ENCODE assay signal across 19 cellular contexts in genomic region chr17:8806206-8807069, GRCh38. TPM values are rescaled to one million over a fixed set of nuclear protein-coding genes. Genes with fewer than 3 reads are reported as not detected.
DNase-seq lines count a peak whose midpoint lies in the region; ATAC-seq, FAIRE-seq and TF ChIP-seq lines count a peak whose summit lies in the region.
"Had no signal": no experiment of that assay in that cellular context is flagged by ENCODE, and none has a peak within 500 bp of the region (broad histone marks: within the 10 kb centered on the region; RNA-seq: fewer than 3 reads in every experiment).

No MANE protein-coding gene starts in this region.

- no peak overlapping the region for H3K4me3 Mint-ChIP-seq in activated naive CD4-positive, alpha-beta T cell treated with anti-CD3 and anti-CD28 coated beads for 36 hours
- H3K4me3 Mint-ChIP-seq: activated CD4-positive, alpha-beta T cell treated with anti-CD3 and anti-CD28 coated beads, Interleukin-2, amount 10 ng/mL, durations not matched to agents 24 days and 14 days had no signal

- CTCF ChIA-PET in HCT116 (lab: Charles Lee), result interaction anchor here (1.1 to 1.5 kb wide), 2 partner anchors 24 to 26 kb away, joined by 3 to 4 read pairs; no protein-coding TSS in a partner anchor
- CTCF ChIA-PET in activated naive CD4-positive, alpha-beta T cell treated with anti-CD3 and anti-CD28 coated beads for 36 hours (lab: Charles Lee), result interaction anchor here (1.5 to 2.0 kb wide), 2 partner anchors 21 to 192 kb away, joined by 7 to 9 read pairs; no protein-coding TSS in a partner anchor

- H3K4me3 ChIP-seq in HCT116 (replicated peaks in 1 of 2; ENCODE audit: low read depth in 1 of 2, low read length in 2 of 2), result no peak overlapping the region
- no peak overlapping the region for H3K4me3 ChIP-seq in lower leg skin (ENCODE audit: low read depth, poor library complexity, severe bottlenecking)
- H3K4me3 ChIP-seq in small intestine (ENCODE audit: low read depth in 1 of 2, low read length in 2 of 2), result no peak overlapping the region
- H3K4me3 ChIP-seq: gastroesophageal sphincter had no signal

- H3K9me3 ChIP-seq in HCT116 (ENCODE audit: control insufficient read depth in 1 of 2, insufficient read depth in 1 of 2, low read depth in 1 of 2, low read length in 2 of 2), result peaks cover 0 to 3% of the 10 kb centered on the region in 2 experiments; a peak in 1 of 4 replicates
- no peaks in the 10 kb centered on the region for H3K9me3 ChIP-seq in small intestine (ENCODE audit: control insufficient read depth, low read depth)

- peaks cover 13% of the 10 kb centered on the region for H3K9me3 Mint-ChIP-seq in activated naive CD4-positive, alpha-beta T cell treated with anti-CD3 and anti-CD28 coated beads for 36 hours

- DNase-seq in GM12891 (ENCODE audit: insufficient read length, low spot score) (no peak), HCT116 (ENCODE audit: low read depth, low spot score) (no peak), SW480 (ENCODE audit: low spot score) (peak; percentile 57), lower leg skin (ENCODE audit: low spot score in 2 of 2) (peak; percentile 0 to 59), small intestine (no peak), COR-L47 (lab: John Stamatoyannopoulos, UW) (no peak)
- no peak for DNase-seq in activated naive CD4-positive, alpha-beta T cell treated with anti-CD3 and anti-CD28 coated beads for 36 hours
- DNase-seq: activated CD4-positive, alpha-beta T cell treated with anti-CD3 and anti-CD28 coated beads, Interleukin-2, amount 10 ng/mL, durations not matched to agents 24 days and 14 days; HCEC 1CT; IMR-90; NCI-H1417 treated with DMSO at 0.1 percent for 48 hours; stimulated activated CD4-positive, alpha-beta T cell treated with anti-CD3 and anti-CD28 coated beads, Interleukin-4, amount 100 ng/mL, for 1 hour had no signal

- no peaks in the 10 kb centered on the region for H3K4me1 Mint-ChIP-seq in activated naive CD4-positive, alpha-beta T cell treated with anti-CD3 and anti-CD28 coated beads for 36 hours (ENCODE audit: low read depth)

- FAIRE-seq in GM12891 (lab: Jason Lieb, UNC) (no peak), small intestine (lab: Jason Lieb, UNC) (no peak)
- FAIRE-seq: endometrium, keratinocyte had no signal

- POLR2A ChIA-PET in HCT116 (lab: Charles Lee), result no interaction called here

- H3K27me3 ChIP-seq in HCT116 (ENCODE audit: insufficient read depth, low read length) (no peaks in the 10 kb centered on the region), small intestine (ENCODE audit: control insufficient read depth in 2 of 2, insufficient read depth in 2 of 2, low read length in 2 of 2) (no peaks in the 10 kb centered on the region)

- H3K36me3 ChIP-seq in HCT116 (ENCODE audit: control insufficient read depth in 1 of 2, insufficient read depth in 2 of 2, low read length in 2 of 2) (no peaks in the 10 kb centered on the region), small intestine (ENCODE audit: control insufficient read depth in 2 of 2, insufficient read depth in 2 of 2, low read length in 2 of 2) (no peaks in the 10 kb centered on the region)
- H3K36me3 ChIP-seq: gastroesophageal sphincter had no signal

- intact Hi-C loops in HCT116 (cut with micrococcal nuclease), result no loop called here
- intact Hi-C loops in lower leg skin (cut with DNase I; ENCODE audit: low total_unique reads), result no loop called here
- intact Hi-C loops in activated naive CD4-positive, alpha-beta T cell treated with anti-CD3 and anti-CD28 coated beads for 36 hours (cut with micrococcal nuclease), result no loop called here

- no peak for TF ChIP-seq RAD21 in HCT116 (IDR thresholded peaks at IDR 0.05; ENCODE audit: low read depth)

- H3K27ac ChIP-seq in HCT116 (ENCODE audit: low read depth, low read length) (no peak overlapping the region), small intestine (ENCODE audit: low read depth in 1 of 2, low read length in 1 of 2) (peak overlapping the region in 1 of 2 donors; percentile 26)
- H3K27ac ChIP-seq: gastroesophageal sphincter had no signal

- WGBS in lower leg skin, 2 donors, result 67 to 74% methylated on average over 3 of the region's 3 CpGs
- 57 to 76% (median 70%) methylated on average over 3 of the region's 3 CpGs for WGBS in small intestine, 3 donors

- TF ChIP-seq CTCF in HCT116 (IDR thresholded peaks at IDR 0.05 in 2 of 3, conservative IDR thresholded peaks at IDR 0.05 in 1 of 3; ENCODE audit: borderline replicate concordance in 1 of 3, insufficient read depth in 1 of 3, low read depth in 2 of 3, low read length in 2 of 3) (no peak), lower leg skin (IDR thresholded peaks at IDR 0.05) (no peak)

- BruUV-seq in HCT116 (replicated peaks; lab: Mats Ljungman, UMichigan), result no TSS peak

- TF ChIP-seq POLR2A in GM12891 (IDR thresholded peaks at IDR 0.05; ENCODE audit: low read depth, low read length) (peak; percentile 41), HCT116 (IDR thresholded peaks at IDR 0.05; ENCODE audit: borderline replicate concordance, extremely low read depth, insufficient read depth, insufficient read length) (no peak), lower leg skin (IDR thresholded peaks at IDR 0.05) (no peak)

- H3K36me3 Mint-ChIP-seq in activated naive CD4-positive, alpha-beta T cell treated with anti-CD3 and anti-CD28 coated beads for 36 hours (ENCODE audit: low read depth), result peaks cover 5% of the 10 kb centered on the region

- H3K9ac ChIP-seq in HCT116 (ENCODE audit: low read length), result no peak overlapping the region

- no peak overlapping the region for H3K27ac Mint-ChIP-seq in activated naive CD4-positive, alpha-beta T cell treated with anti-CD3 and anti-CD28 coated beads for 36 hours
- H3K27ac Mint-ChIP-seq: activated CD4-positive, alpha-beta T cell treated with anti-CD3 and anti-CD28 coated beads, Interleukin-2, amount 10 ng/mL, durations not matched to agents 24 days and 14 days; activated T-helper 2 cell treated with anti-CD3 and anti-CD28 coated beads, Interferon-gamma antibody, Interleukin-2, Interleukin-4, amounts not matched to agents 10 μg/mL and 5 μg/mL and 100 μg/mL, durations not matched to agents 14 hours and 24 hours and 36 hours; progenitor cell of endocrine pancreas had no signal

- RAD21 ChIA-PET in HCT116 (lab: Charles Lee; ENCODE audit: low non-redundant PET in 1 of 2, low total read pairs in 2 of 2, uncharacterized antibody in 2 of 2, unreplicated experiment in 2 of 2), result no interaction called here

- 0 out of 2 replicates have a peak overlapping the region, but pooled peaks have one; percentile 15 for H3K4me2 ChIP-seq in HCT116 (ENCODE audit: low read length)

- H2AFZ ChIP-seq in HCT116 (ENCODE audit: low read depth, low read length, poor library complexity, severe bottlenecking), result no peak overlapping the region

- no peaks in the 10 kb centered on the region for H3K79me2 ChIP-seq in HCT116 (ENCODE audit: insufficient read depth, low read length)

- no peaks in the 10 kb centered on the region for H3K27me3 Mint-ChIP-seq in activated naive CD4-positive, alpha-beta T cell treated with anti-CD3 and anti-CD28 coated beads for 36 hours (ENCODE audit: low read depth)
- H3K27me3 Mint-ChIP-seq: activated CD4-positive, alpha-beta T cell treated with anti-CD3 and anti-CD28 coated beads, Interleukin-2, amount 10 ng/mL, durations not matched to agents 24 days and 14 days had no signal

- H3K9me2 ChIP-seq in HCT116 (ENCODE audit: insufficient read depth), result no peaks in the 10 kb centered on the region

- H3K4me1 ChIP-seq in HCT116 (ENCODE audit: control insufficient read depth in 1 of 2, insufficient read depth in 2 of 2, low read length in 2 of 2) (peaks cover 0 to 8% of the 10 kb centered on the region in 2 experiments; a peak in 2 of 4 replicates), small intestine (ENCODE audit: control insufficient read depth in 2 of 2, insufficient read depth in 1 of 2, low read depth in 1 of 2, low read length in 1 of 2) (no peaks in the 10 kb centered on the region)
- H3K4me1 ChIP-seq: gastroesophageal sphincter had no signal

- ATAC-seq in HCT116 (no peak), HG02970 (IDR thresholded peaks at IDR 0.05; ENCODE audit: low FRiP score, unreplicated experiment) (no peak)
- ATAC-seq: gastroesophageal sphincter had no signal

- no peaks in the 10 kb centered on the region for H4K20me1 ChIP-seq in HCT116 (ENCODE audit: insufficient read depth)

TF ChIP-seq in GM12891, 5 proteins besides CTCF, POLR2A, EP300 and RAD21:
- TF ChIP-seq POU2F2 (IDR thresholded peaks at IDR 0.05; ENCODE audit: low read depth, low read length) (peak; percentile 49; the same call in 1 of the 2 replicates), TAF1 (IDR thresholded peaks at IDR 0.05; ENCODE audit: low read depth, low read length) (no peak), SPI1 (IDR thresholded peaks at IDR 0.05; ENCODE audit: low read depth, low read length) (peak; percentile 58)

TF ChIP-seq in HCT116, 20 proteins besides CTCF, POLR2A, EP300 and RAD21:
- TF ChIP-seq FOSL1 (IDR thresholded peaks at IDR 0.05; ENCODE audit: low read depth) (no peak), YY1 (IDR thresholded peaks at IDR 0.05; ENCODE audit: extremely low read depth, insufficient replicate concordance, low read depth, low read length) (no peak), SIN3A (IDR thresholded peaks at IDR 0.05; ENCODE audit: low read depth) (no peak), POLR2AphosphoS5 (IDR thresholded peaks at IDR 0.05; ENCODE audit: low read depth, low read length) (no peak), EZH2phosphoT487 (IDR thresholded peaks at IDR 0.05; ENCODE audit: borderline replicate concordance) (no peak), ZFX (IDR thresholded peaks at IDR 0.05) (no peak)
- TF ChIP-seq, protein P1, sequence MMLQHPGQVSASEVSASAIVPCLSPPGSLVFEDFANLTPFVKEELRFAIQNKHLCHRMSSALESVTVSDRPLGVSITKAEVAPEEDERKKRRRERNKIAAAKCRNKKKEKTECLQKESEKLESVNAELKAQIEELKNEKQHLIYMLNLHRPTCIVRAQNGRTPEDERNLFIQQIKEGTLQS (IDR thresholded peaks at IDR 0.05), result no peak
- TF ChIP-seq, protein P2, sequence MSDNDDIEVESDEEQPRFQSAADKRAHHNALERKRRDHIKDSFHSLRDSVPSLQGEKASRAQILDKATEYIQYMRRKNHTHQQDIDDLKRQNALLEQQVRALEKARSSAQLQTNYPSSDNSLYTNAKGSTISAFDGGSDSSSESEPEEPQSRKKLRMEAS (IDR thresholded peaks at IDR 0.05), result no peak

RNA-seq across cellular contexts. Expression of gene MFSD6L, which starts 7.3 kb away (rescaled TPM):
- 1.4 TPM for polyA plus RNA-seq in GM12891 (2012; ENCODE audit: low read depth, missing spikeins)
- total RNA-seq in HCT116 (2021; ENCODE audit: unreplicated experiment) (not detected), lower leg skin (under 1 TPM in 2 of 4 donors, not detected in 2; 0.19 to 0.23 TPM)
- not detected in 2 replicates for polyA plus RNA-seq in HCT116 (2012)
- polyA plus RNA-seq in small intestine, result 1 to 10 TPM in 1 of 3 donors, under 1 TPM in 1, not detected in 1; 0.81 to 5.8 TPM
- not detected for total RNA-seq in activated naive CD4-positive, alpha-beta T cell treated with anti-CD3 and anti-CD28 coated beads for 36 hours
- total RNA-seq: IMR-90, RPMI7951 had no signal
- polyA plus RNA-seq: IMR-90, keratinocyte had no signal

RNA-seq across cellular contexts. Expression of gene SPDYE4, which starts 48.1 kb away (rescaled TPM):
- polyA plus RNA-seq in GM12891 (2012; ENCODE audit: low read depth, missing spikeins), result not detected
- not detected for total RNA-seq in HCT116 (2021; ENCODE audit: unreplicated experiment)
- polyA plus RNA-seq in HCT116 (2012), result not detected in 2 replicates
- not detected for total RNA-seq in lower leg skin
- polyA plus RNA-seq in small intestine, result not detected
- total RNA-seq in activated naive CD4-positive, alpha-beta T cell treated with anti-CD3 and anti-CD28 coated beads for 36 hours, result not detected
- total RNA-seq: activated CD4-positive, alpha-beta T cell treated with anti-CD3 and anti-CD28 coated beads, Interleukin-2, amount 10 ng/mL, durations not matched to agents 24 days and 14 days; activated T-helper 2 cell treated with anti-CD3 and anti-CD28 coated beads, Interferon-gamma antibody, Interleukin-2, Interleukin-4, amounts not matched to agents 10 μg/mL and 5 μg/mL and 100 μg/mL, durations not matched to agents 14 hours and 24 hours and 36 hours; gastroesophageal sphincter; IMR-90; progenitor cell of endocrine pancreas; RPMI7951 had no signal
- polyA plus RNA-seq: IMR-90, keratinocyte had no signal

Comparison
In these comparisons a context has a peak if more than half of its experiments do, and no peak if none do; other contexts are left out.
1. DNase-seq: peak in SW480 (single experiment) and lower leg skin (2 of 2); none in GM12891 (single experiment), HCT116 (single experiment), small intestine (single experiment), COR-L47 (single experiment) and activated naive CD4-positive, alpha-beta T cell treated with anti-CD3 and anti-CD28 coated beads for 36 hours (single experiment).